Comparison of ENCODE assay signal across 1 cellular context in the genomic region with DNA sequence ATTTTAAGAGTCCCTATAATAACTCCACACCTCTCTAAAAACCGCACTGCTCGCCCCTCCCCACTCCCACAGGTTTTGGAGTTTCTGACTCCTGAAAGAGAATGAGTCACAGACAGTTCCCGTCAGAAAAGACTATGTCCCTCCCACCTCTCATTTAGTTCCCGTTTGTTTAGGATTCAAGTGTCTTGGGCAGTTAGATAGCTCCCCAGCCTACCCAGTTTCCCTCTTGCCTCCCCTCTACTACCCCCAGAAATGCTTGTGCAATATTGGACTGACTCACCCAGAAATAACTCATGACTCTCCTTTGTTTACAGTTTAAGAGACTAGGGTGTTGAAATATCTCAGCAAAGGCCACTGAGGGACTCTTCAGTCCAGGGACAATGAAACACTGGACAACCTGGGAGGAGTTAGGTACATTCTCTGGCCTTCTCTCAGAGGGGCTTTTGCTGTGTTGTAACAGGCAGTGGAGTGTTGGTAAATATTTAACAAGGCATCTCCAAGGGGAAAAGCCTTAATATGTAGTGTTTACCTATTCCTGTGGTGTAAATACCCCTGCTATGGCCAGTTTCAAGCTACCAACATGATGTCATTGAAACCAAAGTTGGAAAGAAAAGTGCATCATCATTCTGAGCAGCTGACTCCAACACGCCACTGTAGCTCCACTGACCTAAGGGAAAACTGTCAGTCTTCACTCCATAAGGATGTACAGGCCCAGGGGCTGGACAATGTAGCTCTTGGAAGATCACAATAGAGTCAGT.
TF ChIP-seq lines count a peak whose summit lies in the region.

No MANE protein-coding gene starts in this region.

TF ChIP-seq in HepG2, 621 proteins besides CTCF, POLR2A, EP300 and RAD21 (continued from another document and continues in another):
- TF ChIP-seq, protein P1, sequence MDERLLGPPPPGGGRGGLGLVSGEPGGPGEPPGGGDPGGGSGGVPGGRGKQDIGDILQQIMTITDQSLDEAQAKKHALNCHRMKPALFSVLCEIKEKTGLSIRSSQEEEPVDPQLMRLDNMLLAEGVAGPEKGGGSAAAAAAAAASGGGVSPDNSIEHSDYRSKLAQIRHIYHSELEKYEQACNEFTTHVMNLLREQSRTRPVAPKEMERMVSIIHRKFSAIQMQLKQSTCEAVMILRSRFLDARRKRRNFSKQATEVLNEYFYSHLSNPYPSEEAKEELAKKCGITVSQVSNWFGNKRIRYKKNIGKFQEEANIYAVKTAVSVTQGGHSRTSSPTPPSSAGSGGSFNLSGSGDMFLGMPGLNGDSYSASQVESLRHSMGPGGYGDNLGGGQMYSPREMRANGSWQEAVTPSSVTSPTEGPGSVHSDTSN (CRISPR knock-in tag; IDR thresholded peaks at IDR 0.05) = no peak
- TF ChIP-seq KLF11 (CRISPR knock-in tag; IDR thresholded peaks at IDR 0.05) = peak; percentile 58
- TF ChIP-seq ZNF777 (CRISPR knock-in tag; IDR thresholded peaks at IDR 0.05) = no peak
- TF ChIP-seq SATB2 (CRISPR knock-in tag; IDR thresholded peaks at IDR 0.05) = peak; percentile 76; the same call in 1 of the 2 replicates
- TF ChIP-seq ARNT (IDR thresholded peaks at IDR 0.05) = no peak
- no peak for TF ChIP-seq KMT2A (CRISPR knock-in tag; IDR thresholded peaks at IDR 0.05)
- no peak for TF ChIP-seq ZNF382 (CRISPR knock-in tag; IDR thresholded peaks at IDR 0.05; ENCODE audit: borderline replicate concordance)
- peak; percentile 95 for TF ChIP-seq SOX13 (IDR thresholded peaks at IDR 0.05)
- peak in 1 of 2 experiments; percentile 99; a peak in 2 of 4 replicates for TF ChIP-seq SOX13 (CRISPR knock-in tag; conservative IDR thresholded peaks at IDR 0.05 in 1 of 2, IDR thresholded peaks at IDR 0.05 in 1 of 2)
- TF ChIP-seq, protein P2, sequence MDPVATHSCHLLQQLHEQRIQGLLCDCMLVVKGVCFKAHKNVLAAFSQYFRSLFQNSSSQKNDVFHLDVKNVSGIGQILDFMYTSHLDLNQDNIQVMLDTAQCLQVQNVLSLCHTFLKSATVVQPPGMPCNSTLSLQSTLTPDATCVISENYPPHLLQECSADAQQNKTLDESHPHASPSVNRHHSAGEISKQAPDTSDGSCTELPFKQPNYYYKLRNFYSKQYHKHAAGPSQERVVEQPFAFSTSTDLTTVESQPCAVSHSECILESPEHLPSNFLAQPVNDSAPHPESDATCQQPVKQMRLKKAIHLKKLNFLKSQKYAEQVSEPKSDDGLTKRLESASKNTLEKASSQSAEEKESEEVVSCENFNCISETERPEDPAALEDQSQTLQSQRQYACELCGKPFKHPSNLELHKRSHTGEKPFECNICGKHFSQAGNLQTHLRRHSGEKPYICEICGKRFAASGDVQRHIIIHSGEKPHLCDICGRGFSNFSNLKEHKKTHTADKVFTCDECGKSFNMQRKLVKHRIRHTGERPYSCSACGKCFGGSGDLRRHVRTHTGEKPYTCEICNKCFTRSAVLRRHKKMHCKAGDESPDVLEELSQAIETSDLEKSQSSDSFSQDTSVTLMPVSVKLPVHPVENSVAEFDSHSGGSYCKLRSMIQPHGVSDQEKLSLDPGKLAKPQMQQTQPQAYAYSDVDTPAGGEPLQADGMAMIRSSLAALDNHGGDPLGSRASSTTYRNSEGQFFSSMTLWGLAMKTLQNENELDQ (CRISPR knock-in tag; IDR thresholded peaks at IDR 0.05; ENCODE audit: borderline replicate concordance) = peak; percentile 80; the same call in 1 of the 2 replicates
- peak; percentile 93 for TF ChIP-seq SP5 (CRISPR knock-in tag; IDR thresholded peaks at IDR 0.05; ENCODE audit: borderline replicate concordance, low read depth)
- peak; percentile 36; the same call in 1 of the 2 replicates for TF ChIP-seq ZNF644 (CRISPR knock-in tag; IDR thresholded peaks at IDR 0.05; ENCODE audit: low read depth)
- TF ChIP-seq ZNF570 (CRISPR knock-in tag; IDR thresholded peaks at IDR 0.05; ENCODE audit: borderline replicate concordance) = 0 out of 2 replicates have a peak, but pooled peaks have one; percentile 24
- 0 out of 2 replicates have a peak, but pooled peaks have one; percentile 45 for TF ChIP-seq ZNF564 (CRISPR knock-in tag; IDR thresholded peaks at IDR 0.05)
- no peak for TF ChIP-seq ZNF101 (CRISPR knock-in tag; IDR thresholded peaks at IDR 0.05; ENCODE audit: borderline replicate concordance, low read depth)
- peak; percentile 80 for TF ChIP-seq ZSCAN9 (CRISPR knock-in tag; IDR thresholded peaks at IDR 0.05; ENCODE audit: borderline replicate concordance)
- TF ChIP-seq ISL2 (CRISPR knock-in tag; IDR thresholded peaks at IDR 0.05) = peak; percentile 88
- peak; percentile 57 for TF ChIP-seq ZNF781 (CRISPR knock-in tag; IDR thresholded peaks at IDR 0.05; ENCODE audit: borderline replicate concordance, not compliant biosample characterization)
- TF ChIP-seq ZNF616 (CRISPR knock-in tag; IDR thresholded peaks at IDR 0.05; ENCODE audit: low read depth) = no peak
- TF ChIP-seq ZNF331 (CRISPR knock-in tag; IDR thresholded peaks at IDR 0.05) = peak; percentile 82
- TF ChIP-seq, protein P3, sequence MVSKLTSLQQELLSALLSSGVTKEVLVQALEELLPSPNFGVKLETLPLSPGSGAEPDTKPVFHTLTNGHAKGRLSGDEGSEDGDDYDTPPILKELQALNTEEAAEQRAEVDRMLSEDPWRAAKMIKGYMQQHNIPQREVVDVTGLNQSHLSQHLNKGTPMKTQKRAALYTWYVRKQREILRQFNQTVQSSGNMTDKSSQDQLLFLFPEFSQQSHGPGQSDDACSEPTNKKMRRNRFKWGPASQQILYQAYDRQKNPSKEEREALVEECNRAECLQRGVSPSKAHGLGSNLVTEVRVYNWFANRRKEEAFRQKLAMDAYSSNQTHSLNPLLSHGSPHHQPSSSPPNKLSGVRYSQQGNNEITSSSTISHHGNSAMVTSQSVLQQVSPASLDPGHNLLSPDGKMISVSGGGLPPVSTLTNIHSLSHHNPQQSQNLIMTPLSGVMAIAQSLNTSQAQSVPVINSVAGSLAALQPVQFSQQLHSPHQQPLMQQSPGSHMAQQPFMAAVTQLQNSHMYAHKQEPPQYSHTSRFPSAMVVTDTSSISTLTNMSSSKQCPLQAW (CRISPR knock-in tag; IDR thresholded peaks at IDR 0.05) = peak; percentile 96
- TF ChIP-seq ZNF605 (CRISPR knock-in tag; IDR thresholded peaks at IDR 0.05) = 0 out of 2 replicates have a peak, but pooled peaks have one; percentile 55
- TF ChIP-seq, protein P4, sequence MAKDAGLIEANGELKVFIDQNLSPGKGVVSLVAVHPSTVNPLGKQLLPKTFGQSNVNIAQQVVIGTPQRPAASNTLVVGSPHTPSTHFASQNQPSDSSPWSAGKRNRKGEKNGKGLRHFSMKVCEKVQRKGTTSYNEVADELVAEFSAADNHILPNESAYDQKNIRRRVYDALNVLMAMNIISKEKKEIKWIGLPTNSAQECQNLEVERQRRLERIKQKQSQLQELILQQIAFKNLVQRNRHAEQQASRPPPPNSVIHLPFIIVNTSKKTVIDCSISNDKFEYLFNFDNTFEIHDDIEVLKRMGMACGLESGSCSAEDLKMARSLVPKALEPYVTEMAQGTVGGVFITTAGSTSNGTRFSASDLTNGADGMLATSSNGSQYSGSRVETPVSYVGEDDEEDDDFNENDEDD (CRISPR knock-in tag; IDR thresholded peaks at IDR 0.05; ENCODE audit: borderline replicate concordance) = no peak
- TF ChIP-seq KDM5A (IDR thresholded peaks at IDR 0.05; ENCODE audit: borderline replicate concordance, low read length) = peak; percentile 46; the same call in 1 of the 2 replicates
- peak; percentile 66 for TF ChIP-seq ZNF292 (CRISPR knock-in tag; IDR thresholded peaks at IDR 0.05; ENCODE audit: borderline replicate concordance, low read depth)
- TF ChIP-seq ZNF569 (CRISPR knock-in tag; IDR thresholded peaks at IDR 0.05; ENCODE audit: borderline replicate concordance) = no peak
- TF ChIP-seq PCBP2 (optimal IDR thresholded peaks at IDR 0.05; ENCODE audit: low read depth, low read length, poor library complexity, severe bottlenecking) = no peak
- TF ChIP-seq CBX2 (IDR thresholded peaks at IDR 0.05; ENCODE audit: low read depth, low read length) = no peak
- TF ChIP-seq CBX2 (CRISPR knock-in tag; IDR thresholded peaks at IDR 0.05; ENCODE audit: low read depth) = no peak
- peak; percentile 96 for TF ChIP-seq NFKBIZ (CRISPR knock-in tag; IDR thresholded peaks at IDR 0.05)
- peak; percentile 88 for TF ChIP-seq TBX3 (IDR thresholded peaks at IDR 0.05; ENCODE audit: borderline replicate concordance)
- no peak for TF ChIP-seq KDM5B (CRISPR knock-in tag; IDR thresholded peaks at IDR 0.05; ENCODE audit: borderline replicate concordance)
- TF ChIP-seq BORCS8-MEF2B (CRISPR knock-in tag; IDR thresholded peaks at IDR 0.05) = no peak
- no peak; the same call in 1 of the 2 replicates for TF ChIP-seq JDP2 (CRISPR knock-in tag; IDR thresholded peaks at IDR 0.05; ENCODE audit: borderline replicate concordance)
- no peak for TF ChIP-seq ZNF546 (CRISPR knock-in tag; conservative IDR thresholded peaks at IDR 0.05)
- no peak; the same call in 1 of the 2 replicates for TF ChIP-seq ISX (CRISPR knock-in tag; conservative IDR thresholded peaks at IDR 0.05)
- no peak for TF ChIP-seq NCOA5 (CRISPR knock-in tag; IDR thresholded peaks at IDR 0.05)
- TF ChIP-seq, protein P5, sequence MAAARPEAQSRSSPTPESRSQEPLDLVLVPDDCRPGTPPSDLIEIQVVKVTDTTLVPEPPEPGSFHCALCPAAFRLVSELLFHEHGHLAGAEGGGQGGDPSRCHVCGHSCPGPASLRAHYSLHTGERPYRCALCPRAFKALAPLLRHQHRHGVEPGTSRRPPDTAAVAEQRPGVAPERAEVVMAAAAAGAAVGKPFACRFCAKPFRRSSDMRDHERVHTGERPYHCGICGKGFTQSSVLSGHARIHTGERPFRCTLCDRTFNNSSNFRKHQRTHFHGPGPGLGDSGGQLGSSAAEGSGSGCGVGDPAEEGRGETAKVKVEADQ (CRISPR knock-in tag; IDR thresholded peaks at IDR 0.05; ENCODE audit: borderline replicate concordance) = no peak
- peak; percentile 61; the same call in 1 of the 2 replicates for TF ChIP-seq MAFF (IDR thresholded peaks at IDR 0.05; ENCODE audit: low read depth, low read length)
- no peak for TF ChIP-seq ZNF30 (CRISPR knock-in tag; IDR thresholded peaks at IDR 0.05)
- peak; percentile 73; the same call in 1 of the 2 replicates for TF ChIP-seq ELF3 (CRISPR knock-in tag; IDR thresholded peaks at IDR 0.05)
- TF ChIP-seq ZNF549 (CRISPR knock-in tag; IDR thresholded peaks at IDR 0.05) = no peak
- no peak for TF ChIP-seq ZC3H4 (CRISPR knock-in tag; IDR thresholded peaks at IDR 0.05; ENCODE audit: borderline replicate concordance)
- no peak for TF ChIP-seq HOXA9 (CRISPR knock-in tag; IDR thresholded peaks at IDR 0.05; ENCODE audit: borderline replicate concordance)
- no peak for TF ChIP-seq U2AF1 (optimal IDR thresholded peaks at IDR 0.05; ENCODE audit: low read depth, low read length)
- TF ChIP-seq BHLHE40 (IDR thresholded peaks at IDR 0.05; ENCODE audit: low read length) = no peak
- no peak; the same call in 1 of the 2 replicates for TF ChIP-seq MYNN (CRISPR knock-in tag; IDR thresholded peaks at IDR 0.05; ENCODE audit: low read depth)
- TF ChIP-seq MED13 (CRISPR knock-in tag; IDR thresholded peaks at IDR 0.05) = peak; percentile 93; the same call in 1 of the 2 replicates
- TF ChIP-seq ZNF460 (CRISPR knock-in tag; IDR thresholded peaks at IDR 0.05; ENCODE audit: borderline replicate concordance) = peak; percentile 36; the same call in 1 of the 2 replicates
- TF ChIP-seq ZBTB7B (CRISPR knock-in tag; IDR thresholded peaks at IDR 0.05) = peak; percentile 93
- peak; percentile 74 for TF ChIP-seq KDM3A (CRISPR knock-in tag; IDR thresholded peaks at IDR 0.05; ENCODE audit: low read depth)
- TF ChIP-seq ZMAT3 (CRISPR knock-in tag; conservative IDR thresholded peaks at IDR 0.05) = peak; percentile 76; the same call in 1 of the 2 replicates
- peak; percentile 84; the same call in 1 of the 2 replicates for TF ChIP-seq ZNF747 (CRISPR knock-in tag; IDR thresholded peaks at IDR 0.05; ENCODE audit: borderline replicate concordance)
- TF ChIP-seq, protein P6, sequence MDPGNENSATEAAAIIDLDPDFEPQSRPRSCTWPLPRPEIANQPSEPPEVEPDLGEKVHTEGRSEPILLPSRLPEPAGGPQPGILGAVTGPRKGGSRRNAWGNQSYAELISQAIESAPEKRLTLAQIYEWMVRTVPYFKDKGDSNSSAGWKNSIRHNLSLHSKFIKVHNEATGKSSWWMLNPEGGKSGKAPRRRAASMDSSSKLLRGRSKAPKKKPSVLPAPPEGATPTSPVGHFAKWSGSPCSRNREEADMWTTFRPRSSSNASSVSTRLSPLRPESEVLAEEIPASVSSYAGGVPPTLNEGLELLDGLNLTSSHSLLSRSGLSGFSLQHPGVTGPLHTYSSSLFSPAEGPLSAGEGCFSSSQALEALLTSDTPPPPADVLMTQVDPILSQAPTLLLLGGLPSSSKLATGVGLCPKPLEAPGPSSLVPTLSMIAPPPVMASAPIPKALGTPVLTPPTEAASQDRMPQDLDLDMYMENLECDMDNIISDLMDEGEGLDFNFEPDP (CRISPR knock-in tag; conservative IDR thresholded peaks at IDR 0.05) = no peak
- peak; percentile 91 for TF ChIP-seq PPARG (CRISPR knock-in tag; conservative IDR thresholded peaks at IDR 0.05)
- TF ChIP-seq, protein P7, sequence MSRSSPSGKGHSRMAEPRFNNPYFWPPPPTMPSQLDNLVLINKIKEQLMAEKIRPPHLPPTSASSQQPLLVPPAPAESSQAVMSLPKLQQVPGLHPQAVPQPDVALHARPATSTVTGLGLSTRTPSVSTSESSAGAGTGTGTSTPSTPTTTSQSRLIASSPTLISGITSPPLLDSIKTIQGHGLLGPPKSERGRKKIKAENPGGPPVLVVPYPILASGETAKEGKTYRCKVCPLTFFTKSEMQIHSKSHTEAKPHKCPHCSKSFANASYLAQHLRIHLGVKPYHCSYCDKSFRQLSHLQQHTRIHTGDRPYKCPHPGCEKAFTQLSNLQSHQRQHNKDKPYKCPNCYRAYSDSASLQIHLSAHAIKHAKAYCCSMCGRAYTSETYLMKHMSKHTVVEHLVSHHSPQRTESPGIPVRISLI (CRISPR knock-in tag; IDR thresholded peaks at IDR 0.05; ENCODE audit: borderline replicate concordance) = peak; percentile 50; the same call in 1 of the 2 replicates
- TF ChIP-seq, protein P8, sequence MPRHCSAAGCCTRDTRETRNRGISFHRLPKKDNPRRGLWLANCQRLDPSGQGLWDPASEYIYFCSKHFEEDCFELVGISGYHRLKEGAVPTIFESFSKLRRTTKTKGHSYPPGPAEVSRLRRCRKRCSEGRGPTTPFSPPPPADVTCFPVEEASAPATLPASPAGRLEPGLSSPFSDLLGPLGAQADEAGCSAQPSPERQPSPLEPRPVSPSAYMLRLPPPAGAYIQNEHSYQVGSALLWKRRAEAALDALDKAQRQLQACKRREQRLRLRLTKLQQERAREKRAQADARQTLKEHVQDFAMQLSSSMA (CRISPR knock-in tag; IDR thresholded peaks at IDR 0.05) = no peak
- TF ChIP-seq ZNF614 (CRISPR knock-in tag; IDR thresholded peaks at IDR 0.05; ENCODE audit: borderline replicate concordance) = peak; percentile 96; the same call in 1 of the 2 replicates
